8 cellular contexts compared by ENCODE assay signal in the genomic region with DNA sequence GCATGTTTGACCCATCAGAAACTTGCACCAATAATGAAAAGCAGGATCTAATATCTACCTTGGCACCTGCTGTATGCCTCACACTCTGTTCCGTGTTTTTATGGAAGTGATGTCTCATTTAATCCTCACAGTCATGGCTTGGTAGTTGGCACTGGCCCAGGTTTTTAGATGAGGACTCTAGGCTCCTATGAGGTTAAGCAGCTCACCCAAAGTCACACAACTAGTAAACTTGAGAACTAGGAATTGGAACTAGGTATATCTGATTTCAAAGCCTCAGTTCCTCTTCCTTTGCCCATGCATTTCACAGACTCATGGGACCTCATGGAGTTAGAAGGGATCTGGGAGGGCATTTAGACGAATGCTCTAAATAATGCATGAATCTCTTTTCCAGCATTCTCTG. TPM values are rescaled to one million over a fixed set of nuclear protein-coding genes. Genes with fewer than 3 reads are reported as not detected.
DNase-seq lines count a peak whose midpoint lies in the region; ATAC-seq lines count a peak whose summit lies in the region.

No MANE protein-coding gene starts in this region.

- H3K27ac Mint-ChIP-seq in activated T-cell treated with anti-CD3 and anti-CD28 coated beads, Interleukin-2, amount 50 U/mL, for 24 hours = peak overlapping the region; percentile 93

- H3K27ac ChIP-seq in temporal lobe (ENCODE audit: low read depth, low read length) = peak overlapping the region; percentile 91

- DNase-seq in activated T-cell treated with anti-CD3 and anti-CD28 coated beads, Interleukin-2, amount 50 U/mL, for 24 hours = no peak
- no peak for DNase-seq in activated T-cell treated with anti-CD3 and anti-CD28 coated beads, Interleukin-2, amount 50 U/mL, for 1 hour
- DNase-seq in SKM-1 treated with dmso at 0.1 percent for 144 hours (lab: John Stamatoyannopoulos, UW; ENCODE audit: unreplicated experiment) (peak; percentile 27), left ventricle myocardium superior (no peak), SW 1271 (lab: John Stamatoyannopoulos, UW) (no peak), inferior parietal cortex (ENCODE audit: extremely low spot score) (no peak), cerebellum (ENCODE audit: low spot score) (no peak)

- intact Hi-C loops in left ventricle myocardium superior (cut with micrococcal nuclease) = no loop called here

- no peaks in the 10 kb centered on the region for H3K36me3 Mint-ChIP-seq in activated T-cell treated with anti-CD3 and anti-CD28 coated beads, Interleukin-2, amount 50 U/mL, for 24 hours (ENCODE audit: low read depth)

- H3K4me3 Mint-ChIP-seq in activated T-cell treated with anti-CD3 and anti-CD28 coated beads, Interleukin-2, amount 50 U/mL, for 24 hours = peak overlapping the region; percentile 27

- H3K4me1 Mint-ChIP-seq in activated T-cell treated with anti-CD3 and anti-CD28 coated beads, Interleukin-2, amount 50 U/mL, for 24 hours (ENCODE audit: low read depth) = peaks cover 67% of the 10 kb centered on the region

- ATAC-seq in left ventricle myocardium superior = peak; percentile 13

- no peaks in the 10 kb centered on the region for H3K27me3 Mint-ChIP-seq in activated T-cell treated with anti-CD3 and anti-CD28 coated beads, Interleukin-2, amount 50 U/mL, for 24 hours

- H3K9me3 Mint-ChIP-seq in activated T-cell treated with anti-CD3 and anti-CD28 coated beads, Interleukin-2, amount 50 U/mL, for 24 hours = peaks cover 20% of the 10 kb centered on the region

RNA-seq across cellular contexts. Expression of gene TARBP1, which starts 21.3 kb away (rescaled TPM):
- total RNA-seq in left ventricle myocardium superior (10.8 TPM), temporal lobe (42.3 TPM), cerebellum (88.7 TPM)
